Comparison of ENCODE assay signal across 14 cellular contexts in genomic region chr13:110329798-110330461, GRCh38. TPM values are rescaled to one million over a fixed set of nuclear protein-coding genes. Genes with fewer than 3 reads are reported as not detected.
DNase-seq lines count a peak whose midpoint lies in the region; ATAC-seq, FAIRE-seq and TF ChIP-seq lines count a peak whose summit lies in the region.
"Had no signal": no experiment of that assay in that cellular context is flagged by ENCODE, and none has a peak within 500 bp of the region (broad histone marks: within the 10 kb centered on the region; RNA-seq: fewer than 3 reads in every experiment).

No MANE protein-coding gene starts in this region.

- H3K4me2 ChIP-seq in A549 (peak overlapping the region; percentile 5; the same call in 2 of the 3 replicates), osteoblast (ENCODE audit: insufficient read depth, low read length) (peak overlapping the region; percentile 52), MM.1S (ENCODE audit: low read depth, low read length) (no peak overlapping the region)

- H3K27me3 ChIP-seq in osteoblast (ENCODE audit: insufficient read depth, low read length) (no peaks in the 10 kb centered on the region), MM.1S (replicated peaks; ENCODE audit: insufficient read depth, low read length) (no peaks in the 10 kb centered on the region)

- no peaks in the 10 kb centered on the region for H3F3A ChIP-seq in MM.1S (ENCODE audit: insufficient read depth, low read length)

- no peaks in the 10 kb centered on the region for H3K27me3 Mint-ChIP-seq in WTC11 (ENCODE audit: low read depth)
- peaks cover 41% of the 10 kb centered on the region for H3K27me3 Mint-ChIP-seq in activated naive CD4-positive, alpha-beta T cell treated with anti-CD3 and anti-CD28 coated beads, Interleukin-2, amount 10 ng/mL, durations not matched to agents 7 days and 5 days

- DNase-seq in A549 (ENCODE audit: low read depth in 1 of 2, low spot score in 1 of 2) = no peak
- no peak for DNase-seq in WTC11 (ENCODE audit: low spot score)
- peak; percentile 81 for DNase-seq in fibroblast of villous mesenchyme (ENCODE audit: low read depth)
- peak; percentile 83 for DNase-seq in osteoblast (ENCODE audit: insufficient read length, low spot score, missing footprints)
- DNase-seq in MM.1S = no peak
- DNase-seq in stimulated activated naive CD4-positive, alpha-beta T cell (lab: John Stamatoyannopoulos, UW) = no peak
- no peak for DNase-seq in activated naive CD4-positive, alpha-beta T cell treated with anti-CD3 and anti-CD28 coated beads, Interleukin-2, amount 10 ng/mL, durations not matched to agents 7 days and 5 days
- DNase-seq: activated CD4-positive, alpha-beta T cell treated with anti-CD3 and anti-CD28 coated beads for 1 hour; activated naive CD4-positive, alpha-beta T cell; stimulated activated CD4-positive, alpha-beta T cell treated with anti-CD3 and anti-CD28 coated beads, Interleukin-15, amount 100 ng/mL, for 24 hours had no signal

- no peak overlapping the region for H3K4me3 Mint-ChIP-seq in WTC11
- H3K4me3 Mint-ChIP-seq in activated naive CD4-positive, alpha-beta T cell treated with anti-CD3 and anti-CD28 coated beads, Interleukin-2, amount 10 ng/mL, durations not matched to agents 7 days and 5 days = no peak overlapping the region
- H3K4me3 Mint-ChIP-seq: stimulated activated effector memory CD8-positive, alpha-beta T cell treated with anti-CD3 and anti-CD28 coated beads, Interleukin-12 subunit alpha, Interleukin-12 subunit beta, amount 100 ng/mL, for 72 hours had no signal

- H3K79me2 ChIP-seq in osteoblast (ENCODE audit: insufficient read depth, low read length) (peaks cover 70% of the 10 kb centered on the region), MM.1S (ENCODE audit: low read length) (no peaks in the 10 kb centered on the region)

- H3K4me1 ChIP-seq in A549 = peaks cover 32% of the 10 kb centered on the region
- H3K4me1 ChIP-seq in osteoblast (ENCODE audit: insufficient read depth, low read length) = peaks cover 68% of the 10 kb centered on the region
- H3K4me1 ChIP-seq in MM.1S (ENCODE audit: low read length) = no peaks in the 10 kb centered on the region

- peaks cover 64% of the 10 kb centered on the region for H3K4me1 Mint-ChIP-seq in WTC11
- no peaks in the 10 kb centered on the region for H3K4me1 Mint-ChIP-seq in activated naive CD4-positive, alpha-beta T cell treated with anti-CD3 and anti-CD28 coated beads, Interleukin-2, amount 10 ng/mL, durations not matched to agents 7 days and 5 days
- H3K4me1 Mint-ChIP-seq: stimulated activated effector memory CD8-positive, alpha-beta T cell treated with anti-CD3 and anti-CD28 coated beads, Interleukin-12 subunit alpha, Interleukin-12 subunit beta, amount 100 ng/mL, for 72 hours had no signal

- H3K9me3 ChIP-seq in A549 = no peaks in the 10 kb centered on the region
- no peaks in the 10 kb centered on the region for H3K9me3 ChIP-seq in osteoblast (ENCODE audit: low read depth, low read length)
- no peaks in the 10 kb centered on the region for H3K9me3 ChIP-seq in MM.1S (replicated peaks; ENCODE audit: insufficient read depth, low read length)

- no peak for TF ChIP-seq EP300 in A549 (IDR thresholded peaks at IDR 0.05)

- H4K20me1 ChIP-seq in osteoblast (ENCODE audit: insufficient read depth, low read length) = peaks cover 13% of the 10 kb centered on the region
- no peaks in the 10 kb centered on the region for H4K20me1 ChIP-seq in MM.1S (ENCODE audit: insufficient read depth, low read length)

- CTCF ChIA-PET in A549 (lab: Yijun Ruan, JAX) = interaction anchor here (0.9 kb wide), 1 partner anchor 11 kb away, joined by 3 read pairs; no protein-coding TSS in a partner anchor
- CTCF ChIA-PET in WTC11 (lab: Charles Lee) = interaction anchor here (2.2 kb wide), 1 partner anchor 23 kb away, joined by 13 read pairs; no protein-coding TSS in a partner anchor
- CTCF ChIA-PET in activated naive CD4-positive, alpha-beta T cell treated with anti-CD3 and anti-CD28 coated beads, Interleukin-2, amount 10 ng/mL, durations not matched to agents 7 days and 5 days (lab: Charles Lee) = no interaction called here

- H3K9ac ChIP-seq in MM.1S (ENCODE audit: low read length) = no peak overlapping the region

- no peak for ATAC-seq in A549
- ATAC-seq in WTC11 = no peak
- no peak for ATAC-seq in GM21576 (IDR thresholded peaks at IDR 0.05; ENCODE audit: unreplicated experiment)
- ATAC-seq: stimulated activated effector memory CD8-positive, alpha-beta T cell treated with anti-CD3 and anti-CD28 coated beads, Interleukin-12 subunit alpha, Interleukin-12 subunit beta, amount 100 ng/mL, for 72 hours had no signal

- no peaks in the 10 kb centered on the region for H3K9me3 Mint-ChIP-seq in WTC11
- H3K9me3 Mint-ChIP-seq in activated naive CD4-positive, alpha-beta T cell treated with anti-CD3 and anti-CD28 coated beads, Interleukin-2, amount 10 ng/mL, durations not matched to agents 7 days and 5 days = no peaks in the 10 kb centered on the region

- TF ChIP-seq CTCF in A549 (IDR thresholded peaks at IDR 0.05) = no peak
- TF ChIP-seq CTCF in WTC11 (IDR thresholded peaks at IDR 0.05) = no peak
- no peak for TF ChIP-seq CTCF in fibroblast of villous mesenchyme (IDR thresholded peaks at IDR 0.05; ENCODE audit: insufficient read depth, low read depth, low read length)
- no peak for TF ChIP-seq CTCF in osteoblast (IDR thresholded peaks at IDR 0.05; ENCODE audit: extremely low read depth, low read depth, low read length)
- no peak for TF ChIP-seq CTCF in MM.1S (IDR thresholded peaks at IDR 0.05; ENCODE audit: low read length)

- H3K36me3 Mint-ChIP-seq in WTC11 = 0 out of 2 replicates have a peak, but pooled peaks cover under 1% of the 10 kb centered on the region
- H3K36me3 Mint-ChIP-seq in activated naive CD4-positive, alpha-beta T cell treated with anti-CD3 and anti-CD28 coated beads, Interleukin-2, amount 10 ng/mL, durations not matched to agents 7 days and 5 days = no peaks in the 10 kb centered on the region
- H3K36me3 Mint-ChIP-seq: stimulated activated effector memory CD8-positive, alpha-beta T cell treated with anti-CD3 and anti-CD28 coated beads, Interleukin-12 subunit alpha, Interleukin-12 subunit beta, amount 100 ng/mL, for 72 hours had no signal

- peaks cover 32% of the 10 kb centered on the region for H3K36me3 ChIP-seq in osteoblast (ENCODE audit: insufficient read depth, low read length)
- H3K36me3 ChIP-seq in MM.1S (replicated peaks; ENCODE audit: insufficient read depth, low read length) = no peaks in the 10 kb centered on the region

- H3K27ac Mint-ChIP-seq in WTC11 = peak overlapping the region; percentile 62
- no peak overlapping the region for H3K27ac Mint-ChIP-seq in activated naive CD4-positive, alpha-beta T cell treated with anti-CD3 and anti-CD28 coated beads, Interleukin-2, amount 10 ng/mL, durations not matched to agents 7 days and 5 days
- H3K27ac Mint-ChIP-seq: stimulated activated effector memory CD8-positive, alpha-beta T cell treated with anti-CD3 and anti-CD28 coated beads, Interleukin-12 subunit alpha, Interleukin-12 subunit beta, amount 100 ng/mL, for 72 hours had no signal

- H3K4me3 ChIP-seq in A549 (no peak overlapping the region), fibroblast of villous mesenchyme (ENCODE audit: low read depth, low read length) (peak overlapping the region; percentile 39), osteoblast (ENCODE audit: insufficient read depth, low read length) (peak overlapping the region; percentile 38), MM.1S (ENCODE audit: low read length) (no peak overlapping the region)
- H3K4me3 ChIP-seq: lung had no signal

- POLR2A ChIA-PET in A549 (lab: Yijun Ruan, JAX) (no interaction called here), WTC11 (lab: Charles Lee) (interaction anchor here (1.1 kb wide), 1 partner anchor 21 kb away, joined by 5 read pairs; no protein-coding TSS in a partner anchor)

- 79% methylated on average over 21 of the region's 21 CpGs for WGBS in A549 (ENCODE audit: missing lambda C conversion rate)

- no peak for TF ChIP-seq RAD21 in A549 (conservative IDR thresholded peaks at IDR 0.05 in 1 of 2, IDR thresholded peaks at IDR 0.05 in 1 of 2)

- H3K27ac ChIP-seq in A549 (peak overlapping the region in 1 of 2 experiments; percentile 52; a peak in 2 of 6 replicates), osteoblast (ENCODE audit: low read depth, low read length) (peak overlapping the region; percentile 94), MM.1S (ENCODE audit: low read length) (no peak overlapping the region)

- no peak for FAIRE-seq in A549 (lab: Jason Lieb, UNC)
- FAIRE-seq: GM18507 had no signal

- TF ChIP-seq POLR2A in A549 (IDR thresholded peaks at IDR 0.05; ENCODE audit: low read length) = no peak

- H2AFZ ChIP-seq in osteoblast (ENCODE audit: low read length) = no peak overlapping the region
- no peak overlapping the region for H2AFZ ChIP-seq in MM.1S (ENCODE audit: low read length)

- no peaks in the 10 kb centered on the region for H3K9me2 ChIP-seq in MM.1S (replicated peaks; ENCODE audit: insufficient read depth, low read length)

TF ChIP-seq in A549, 52 proteins besides CTCF, POLR2A, EP300 and RAD21 (continues in another document):
- TF ChIP-seq TP53 (CRISPR knock-in tag; IDR thresholded peaks at IDR 0.05) = no peak
- TF ChIP-seq CBX8 (IDR thresholded peaks at IDR 0.05) = no peak
- no peak for TF ChIP-seq HOXB5 (CRISPR knock-in tag; IDR thresholded peaks at IDR 0.05)
- TF ChIP-seq NR3C1 (IDR thresholded peaks at IDR 0.05) = no peak
- TF ChIP-seq RNF2 (IDR thresholded peaks at IDR 0.05; ENCODE audit: borderline replicate concordance, low read depth) = no peak

TF ChIP-seq in WTC11, 78 proteins besides CTCF, POLR2A, EP300 and RAD21 (continues in another document):
- TF ChIP-seq NFE2L1 (CRISPR knock-in tag; IDR thresholded peaks at IDR 0.05) = no peak

RNA-seq across cellular contexts. Expression of gene COL4A2, which starts 22.8 kb away (rescaled TPM):
- polyA plus RNA-seq in A549 (2011; rRNA removed) (36.2 and 46.9 TPM in 2 replicates), A549 (2017; fragmentation: RNase III; extraction: RNeasy Plus Mini Kit Qiagen cat#74134 plus additional on column Dnase treatment) (112 to 122 TPM (median 119 TPM) in 3 replicates)
- polyA plus RNA-seq in A549 (2012; cell fraction: cytosol; rRNA removed) = 54.3 and 88.3 TPM in 2 replicates
- 415 and 541 TPM in 2 replicates for polyA plus RNA-seq in A549 (2012; cell fraction: nucleus; rRNA removed)
- 56.5 and 110 TPM in 2 replicates for polyA minus RNA-seq in A549 (2011; rRNA and poly(A)+ RNA removed)
- total RNA-seq in WTC11 (2021) (102 to 109 TPM (median 106 TPM) in 3 replicates), fibroblast of villous mesenchyme (756 and 1,116 TPM in 2 replicates), osteoblast (267 and 291 TPM in 2 replicates)

RNA-seq across cellular contexts. Expression of gene COL4A1, which starts 23.0 kb away (rescaled TPM):
- 23.8 and 24.3 TPM in 2 replicates for polyA plus RNA-seq in A549 (2011; rRNA removed)
- 12.5 and 16.6 TPM in 2 replicates for polyA plus RNA-seq in A549 (2012; cell fraction: cytosol; rRNA removed)
- 47.7 and 57.6 TPM in 2 replicates for polyA plus RNA-seq in A549 (2012; cell fraction: nucleus; rRNA removed)
- polyA plus RNA-seq in A549 (2017; fragmentation: RNase III; extraction: RNeasy Plus Mini Kit Qiagen cat#74134 plus additional on column Dnase treatment) = 70.9 to 71.4 TPM (median 71.3 TPM) in 3 replicates
- 32.9 and 42.4 TPM in 2 replicates for polyA minus RNA-seq in A549 (2011; rRNA and poly(A)+ RNA removed)
- total RNA-seq in WTC11 (2021) = 75.0 to 89.6 TPM (median 82.3 TPM) in 3 replicates
- total RNA-seq in fibroblast of villous mesenchyme = 1,391 and 1,673 TPM in 2 replicates
- total RNA-seq in osteoblast = 412 and 433 TPM in 2 replicates

Comparison
In these comparisons a context has a peak if more than half of its experiments do, and no peak if none do; other contexts are left out.
1. DNase-seq: peak in fibroblast of villous mesenchyme (single experiment) and osteoblast (single experiment); none in A549 (0 of 2), WTC11 (single experiment), MM.1S (single experiment), stimulated activated naive CD4-positive, alpha-beta T cell (0 of 6) and activated naive CD4-positive, alpha-beta T cell treated with anti-CD3 and anti-CD28 coated beads, Interleukin-2, amount 10 ng/mL, durations not matched to agents 7 days and 5 days (single experiment).
2. H3K4me3 ChIP-seq: peak in fibroblast of villous mesenchyme (single experiment) and osteoblast (single experiment); none in A549 (single experiment) and MM.1S (single experiment).